Comparison of ENCODE assay signal across 32 cellular contexts in genomic region chr22:40671796-40672360, GRCh38. TPM values are rescaled to one million over a fixed set of nuclear protein-coding genes. Genes with fewer than 3 reads are reported as not detected.
"Had no signal": no experiment of that assay in that cellular context is flagged by ENCODE, and none has a peak within 500 bp of the region (broad histone marks: within the 10 kb centered on the region; RNA-seq: fewer than 3 reads in every experiment).

No MANE protein-coding gene starts in this region.

- H3K27ac ChIP-seq: neural progenitor cell, ovary, parathyroid adenoma, psoas muscle, sigmoid colon, spleen, suprapubic skin, testis, tibial artery, transverse colon, upper lobe of left lung, vagina had no signal

- H3K9me3 ChIP-seq: ovary, psoas muscle, right lobe of liver, sigmoid colon, spleen, suprapubic skin, testis, tibial artery, transverse colon, upper lobe of left lung, vagina had no signal

- DNase-seq: naive thymus-derived CD4-positive, alpha-beta T cell; natural killer cell; occipital lobe; ovary; psoas muscle; right lobe of liver; sigmoid colon; spleen; stimulated activated CD4-positive, alpha-beta T cell treated with anti-CD3 and anti-CD28 coated beads, Interleukin-12 subunit alpha, Interleukin-12 subunit beta, amount 100 ng/mL, for 4 hours; stimulated activated CD4-positive, alpha-beta T cell treated with anti-CD3 and anti-CD28 coated beads, Interleukin-1b, Interleukin-23, amount 100 ng/mL, for 48 hours; stimulated activated CD4-positive, alpha-beta T cell treated with anti-CD3 and anti-CD28 coated beads, Interleukin-4, amount 100 ng/mL, for 1 hour; stimulated activated CD4-positive, alpha-beta T cell treated with anti-CD3 and anti-CD28 coated beads, Interleukin-4, amount 100 ng/mL, for 4 hours; stimulated activated CD8-positive, alpha-beta memory T cell treated with anti-CD3 and anti-CD28 coated beads, Interleukin-4, amount 100 ng/mL, for 48 hours; stimulated activated naive B cell treated with anti-CD40 and anti-IgM and Interleukin-4, amounts not matched to agents 10 μg/mL and 1 μg/mL and 100 μg/mL, for 72 hours; stimulated activated naive CD8-positive, alpha-beta T cell treated with anti-CD3 and anti-CD28 coated beads, Interleukin-15, amount 100 ng/mL, for 72 hours; stimulated activated naive CD8-positive, alpha-beta T cell treated with anti-CD3 and anti-CD28 coated beads, Interleukin-15, Interleukin-2, amounts not matched to agents 100 U/mL and 50 U/mL, for 24 hours; substantia nigra; testis; tibial artery; transverse colon; upper lobe of left lung had no signal

- H3K9ac ChIP-seq: neural progenitor cell, parathyroid adenoma had no signal

- H2AFZ ChIP-seq: neural progenitor cell, parathyroid adenoma had no signal

- H3K4me1 ChIP-seq: neural progenitor cell, parathyroid adenoma, psoas muscle, transverse colon, upper lobe of left lung had no signal

- H3K4me1 Mint-ChIP-seq: natural killer cell had no signal

- H3K9me3 Mint-ChIP-seq: natural killer cell; stimulated activated naive B cell treated with anti-CD40 and anti-IgM and Interleukin-4, amounts not matched to agents 10 μg/mL and 1 μg/mL and 100 μg/mL, for 72 hours had no signal

- H3K79me2 ChIP-seq: parathyroid adenoma had no signal

- H3K4me2 ChIP-seq: neural progenitor cell, smooth muscle cell had no signal

- H3K36me3 Mint-ChIP-seq: natural killer cell; neural progenitor cell; stimulated activated naive B cell treated with anti-CD40 and anti-IgM and Interleukin-4, amounts not matched to agents 10 μg/mL and 1 μg/mL and 100 μg/mL, for 72 hours had no signal

- H3K36me3 ChIP-seq: neural progenitor cell, ovary, right lobe of liver, sigmoid colon, spleen, suprapubic skin, tibial artery, transverse colon, upper lobe of left lung, vagina had no signal

- H3K27me3 Mint-ChIP-seq: naive thymus-derived CD4-positive, alpha-beta T cell; progenitor cell of endocrine pancreas; stimulated activated naive CD8-positive, alpha-beta T cell treated with anti-CD3 and anti-CD28 coated beads, Interleukin-15, amount 100 ng/mL, for 72 hours had no signal

- H3K27me3 ChIP-seq: neural progenitor cell, ovary, right lobe of liver, sigmoid colon, spleen, suprapubic skin, testis, tibial artery, transverse colon, upper lobe of left lung, vagina had no signal

- H3K4me3 ChIP-seq: neural progenitor cell, ovary, psoas muscle, right lobe of liver, sigmoid colon, skin epidermis, smooth muscle cell, spleen, suprapubic skin, testis, tibial artery, transverse colon, upper lobe of left lung, vagina had no signal

- H3K27ac Mint-ChIP-seq: naive thymus-derived CD4-positive, alpha-beta T cell; natural killer cell; nephron; neural progenitor cell; progenitor cell of endocrine pancreas; stimulated activated naive B cell treated with anti-CD40 and anti-IgM and Interleukin-4, amounts not matched to agents 10 μg/mL and 1 μg/mL and 100 μg/mL, for 72 hours had no signal

- H3K4me3 Mint-ChIP-seq: naive thymus-derived CD4-positive, alpha-beta T cell; natural killer cell; nephron; neural progenitor cell; stimulated activated naive B cell treated with anti-CD40 and anti-IgM and Interleukin-4, amounts not matched to agents 10 μg/mL and 1 μg/mL and 100 μg/mL, for 72 hours; stimulated activated naive CD8-positive, alpha-beta T cell treated with anti-CD3 and anti-CD28 coated beads, Interleukin-15, amount 100 ng/mL, for 72 hours had no signal

- ATAC-seq: naive thymus-derived CD4-positive, alpha-beta T cell; natural killer cell; psoas muscle; right cardiac atrium; right lobe of liver; stimulated activated naive B cell treated with anti-CD40 and anti-IgM and Interleukin-4, amounts not matched to agents 10 μg/mL and 1 μg/mL and 100 μg/mL, for 72 hours; stimulated activated naive CD8-positive, alpha-beta T cell treated with anti-CD3 and anti-CD28 coated beads, Interleukin-15, amount 100 ng/mL, for 72 hours; stimulated activated naive CD8-positive, alpha-beta T cell treated with anti-CD3 and anti-CD28 coated beads, Interleukin-15, Interleukin-2, amounts not matched to agents 100 U/mL and 50 U/mL, for 24 hours had no signal

RNA-seq across cellular contexts. Expression of gene MCHR1, which starts 7.4 kb away (rescaled TPM):
- total RNA-seq: naive thymus-derived CD4-positive, alpha-beta T cell; natural killer cell; osteoblast; ureter; vagina had no signal
- polyA plus RNA-seq: naive thymus-derived CD4-positive, alpha-beta T cell had no signal
